Comparison of ENCODE assay signal across 18 cellular contexts in the genomic region with DNA sequence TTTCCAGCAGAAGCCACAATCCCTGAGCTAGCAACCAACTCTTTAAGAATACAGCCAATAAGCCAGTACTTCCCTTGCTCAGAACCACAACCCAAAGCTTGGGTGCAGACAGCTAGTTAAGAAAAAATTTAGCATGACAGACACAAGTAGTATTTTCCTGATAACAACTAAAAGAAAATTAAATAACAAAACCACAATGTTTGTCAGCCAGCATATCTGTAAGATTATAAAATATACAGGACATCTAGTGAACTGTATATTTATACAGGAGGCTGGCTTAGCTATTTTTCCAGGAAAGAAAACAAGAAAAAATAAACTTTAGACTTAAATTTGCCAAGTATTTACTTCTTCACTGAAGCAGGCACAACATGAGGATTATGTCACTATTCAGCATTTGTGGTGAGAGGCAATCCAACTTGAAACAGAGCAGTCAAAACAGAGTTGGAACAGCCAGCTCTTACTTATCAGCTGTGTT. TPM values are rescaled to one million over a fixed set of nuclear protein-coding genes. Genes with fewer than 3 reads are reported as not detected.
DNase-seq lines count a peak whose midpoint lies in the region; FAIRE-seq and TF ChIP-seq lines count a peak whose summit lies in the region.
"Had no signal": no experiment of that assay in that cellular context is flagged by ENCODE, and none has a peak within 500 bp of the region (broad histone marks: within the 10 kb centered on the region; RNA-seq: fewer than 3 reads in every experiment).

No MANE protein-coding gene starts in this region.

- H3K36me3 Mint-ChIP-seq in nephron (ENCODE audit: low read depth), result no peaks in the 10 kb centered on the region
- H3K36me3 Mint-ChIP-seq: activated CD4-positive, alpha-beta memory T cell treated with anti-CD3 and anti-CD28 coated beads for 36 hours had no signal

- H3K4me3 Mint-ChIP-seq in nephron, result no peak overlapping the region
- H3K4me3 Mint-ChIP-seq: activated CD4-positive, alpha-beta memory T cell treated with anti-CD3 and anti-CD28 coated beads for 36 hours had no signal

- FAIRE-seq in HTR-8/SVneo (lab: Jason Lieb, UNC), result no peak
- FAIRE-seq: H1 had no signal

- H3K4me3 ChIP-seq in fibroblast of pulmonary artery (replicated peaks; ENCODE audit: low read depth, low read length), result no peak overlapping the region
- H3K4me3 ChIP-seq: tibial nerve had no signal

- peak overlapping the region in 2 of 3 experiments; percentile 21 to 60 for H3K27ac Mint-ChIP-seq in nephron
- H3K27ac Mint-ChIP-seq: activated CD4-positive, alpha-beta memory T cell treated with anti-CD3 and anti-CD28 coated beads for 36 hours had no signal

- H3K27me3 Mint-ChIP-seq in nephron (ENCODE audit: low read depth), result peaks cover 23% of the 10 kb centered on the region

- peaks cover 4% of the 10 kb centered on the region for H3K4me1 Mint-ChIP-seq in nephron

- H3K9me3 Mint-ChIP-seq in nephron, result no peaks in the 10 kb centered on the region
- H3K9me3 Mint-ChIP-seq: activated CD4-positive, alpha-beta memory T cell treated with anti-CD3 and anti-CD28 coated beads for 36 hours had no signal

- no peak for TF ChIP-seq CTCF in fibroblast of pulmonary artery (IDR thresholded peaks at IDR 0.05; ENCODE audit: low read length, missing control alignments)
- no peak for TF ChIP-seq CTCF in nephron (IDR thresholded peaks at IDR 0.05; ENCODE audit: unreplicated experiment in 3 of 3)

- DNase-seq in Daoy (ENCODE audit: low read depth) (peak; percentile 45), OCI-M1 (lab: John Stamatoyannopoulos, UW) (peak; percentile 15), fibroblast of pulmonary artery (ENCODE audit: low read depth) (peak; percentile 70), NCI-H82 (lab: John Stamatoyannopoulos, UW) (no peak), DMS 273 treated with DMSO at 0.1 percent for 48 hours (lab: John Stamatoyannopoulos, UW) (no peak), HTR-8/SVneo (ENCODE audit: insufficient read length, low spot score) (no peak), T1000 (lab: John Stamatoyannopoulos, UW) (no peak)
- DNase-seq: activated CD4-positive, alpha-beta memory T cell treated with anti-CD3 and anti-CD28 coated beads for 36 hours; anterior cingulate cortex; NCI-H1436; NCI-H345; SK-N-SH; stimulated activated CD4-positive, alpha-beta T cell treated with anti-CD3 and anti-CD28 coated beads, Interleukin-4, amount 100 ng/mL, for 24 hours had no signal

RNA-seq across cellular contexts. Expression of a gene that starts 6.6 kb away (rescaled TPM):
- not detected in 2 replicates for total RNA-seq in Daoy (2014; rRNA removed; shearing (Covaris generic))
- total RNA-seq: activated CD4-positive, alpha-beta memory T cell treated with anti-CD3 and anti-CD28 coated beads for 36 hours; dermis microvascular lymphatic vessel endothelial cell; H1; lung microvascular endothelial cell; tibial nerve had no signal

RNA-seq across cellular contexts. Expression of a gene that starts 9.5 kb away (rescaled TPM):
- 16.7 and 21.4 TPM in 2 replicates for total RNA-seq in Daoy (2014; rRNA removed; shearing (Covaris generic))
- total RNA-seq: activated CD4-positive, alpha-beta memory T cell treated with anti-CD3 and anti-CD28 coated beads for 36 hours had no signal

RNA-seq across cellular contexts. Expression of a gene that starts 23.2 kb away (rescaled TPM):
- total RNA-seq in Daoy (2014; rRNA removed; shearing (Covaris generic)), result 0.06 TPM in 1 of 2 replicates, not detected in the other
- total RNA-seq: activated CD4-positive, alpha-beta memory T cell treated with anti-CD3 and anti-CD28 coated beads for 36 hours had no signal

Comparison
In these comparisons a context has a peak if more than half of its experiments do, and no peak if none do; other contexts are left out.
1. DNase-seq: peak in Daoy (single experiment), OCI-M1 (single experiment) and fibroblast of pulmonary artery (single experiment); none in NCI-H82 (single experiment), DMS 273 treated with DMSO at 0.1 percent for 48 hours (single experiment), HTR-8/SVneo (single experiment) and T1000 (single experiment).